22 cellular contexts compared by ENCODE assay signal in the genomic region with DNA sequence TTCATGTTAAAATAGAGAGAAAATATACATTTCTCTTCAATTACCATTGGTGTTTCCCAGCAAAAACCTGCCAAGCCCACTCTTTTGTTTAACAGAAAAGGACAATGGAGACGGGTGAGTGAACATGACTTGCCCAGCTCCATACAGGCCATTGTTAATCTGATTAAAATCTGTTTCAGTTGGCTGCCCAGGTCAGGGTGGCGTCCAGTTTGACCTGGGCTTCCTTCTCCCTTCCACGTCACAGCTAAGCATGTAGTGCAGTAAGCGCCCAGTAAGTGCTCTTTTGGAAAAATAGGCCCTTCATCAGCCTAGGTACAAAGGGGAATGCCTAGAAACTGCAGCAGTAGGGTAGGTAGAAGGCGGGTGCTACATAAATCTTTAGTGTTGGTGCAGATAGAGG. TPM values are rescaled to one million over a fixed set of nuclear protein-coding genes. Genes with fewer than 3 reads are reported as not detected.
DNase-seq lines count a peak whose midpoint lies in the region; ATAC-seq, FAIRE-seq and TF ChIP-seq lines count a peak whose summit lies in the region.
"Had no signal": no experiment of that assay in that cellular context is flagged by ENCODE, and none has a peak within 500 bp of the region (broad histone marks: within the 10 kb centered on the region; RNA-seq: fewer than 3 reads in every experiment).

No MANE protein-coding gene starts in this region.

- dilution Hi-C loops in endothelial cell of umbilical vein (cut with MboI; ENCODE audit: extremely low pct_ligation_motif_present, low sequenced_read_pairs) = no loop called here

- H3K36me3 ChIP-seq in endothelial cell of umbilical vein (ENCODE audit: control insufficient read depth in 2 of 2, extremely low read depth in 1 of 2, insufficient read depth in 2 of 2, low read length in 2 of 2) (peaks cover 0 to 2% of the 10 kb centered on the region in 2 experiments), neural progenitor cell (no peaks in the 10 kb centered on the region)
- H3K36me3 ChIP-seq: SJCRH30 had no signal

- H3K79me2 ChIP-seq in endothelial cell of umbilical vein (ENCODE audit: control insufficient read depth, insufficient read depth, low read length) (no peaks in the 10 kb centered on the region), neural progenitor cell (ENCODE audit: low read depth) (no peaks in the 10 kb centered on the region)

- FAIRE-seq in RCC 7860 (lab: Jason Lieb, UNC) (peak; percentile 95), endothelial cell of umbilical vein (lab: Jason Lieb, UNC) (peak; percentile 76)
- FAIRE-seq: A549, G401.6, GM12878 had no signal

- TF ChIP-seq POLR2A in endothelial cell of umbilical vein (IDR thresholded peaks at IDR 0.05; ENCODE audit: low read depth, low read length) = no peak

- no peaks in the 10 kb centered on the region for H3F3A ChIP-seq in neural progenitor cell (ENCODE audit: low read depth)

- BruUV-seq in endothelial cell of umbilical vein (replicated peaks; lab: Mats Ljungman, UMichigan) = no TSS peak

- H3K9me3 ChIP-seq in endothelial cell of umbilical vein (replicated peaks; ENCODE audit: control insufficient read depth, insufficient read depth, low read length) (no peaks in the 10 kb centered on the region), neural progenitor cell (ENCODE audit: low read depth) (no peaks in the 10 kb centered on the region)
- H3K9me3 ChIP-seq: A549, SJCRH30 had no signal

- H4K20me1 ChIP-seq in endothelial cell of umbilical vein (replicated peaks; ENCODE audit: control insufficient read depth, extremely low read depth, insufficient read depth, low read length) = no peaks in the 10 kb centered on the region
- no peaks in the 10 kb centered on the region for H4K20me1 ChIP-seq in neural progenitor cell (ENCODE audit: low read depth)

- H3K9ac ChIP-seq in endothelial cell of umbilical vein (replicated peaks; ENCODE audit: extremely low read depth, insufficient read depth, low read length) (no peak overlapping the region), neural progenitor cell (no peak overlapping the region)

- peak overlapping the region; percentile 66 for H3K27ac Mint-ChIP-seq in activated naive CD4-positive, alpha-beta T cell treated with anti-CD3 and anti-CD28 coated beads, Interleukin-2, amount 50 U/mL, for 24 hours
- H3K27ac Mint-ChIP-seq in neural progenitor cell = no peak overlapping the region
- H3K27ac Mint-ChIP-seq in stimulated activated naive B cell treated with anti-CD40 and anti-IgM and Interleukin-4, amounts not matched to agents 10 μg/mL and 1 μg/mL and 100 μg/mL, for 72 hours = no peak overlapping the region

- no peaks in the 10 kb centered on the region for H3K9me3 Mint-ChIP-seq in activated naive CD4-positive, alpha-beta T cell treated with anti-CD3 and anti-CD28 coated beads, Interleukin-2, amount 50 U/mL, for 24 hours
- H3K9me3 Mint-ChIP-seq in neural progenitor cell = peaks cover 13% of the 10 kb centered on the region
- no peaks in the 10 kb centered on the region for H3K9me3 Mint-ChIP-seq in stimulated activated naive B cell treated with anti-CD40 and anti-IgM and Interleukin-4, amounts not matched to agents 10 μg/mL and 1 μg/mL and 100 μg/mL, for 72 hours

- POLR2A ChIA-PET in endothelial cell of umbilical vein (lab: Charles Lee) = no interaction called here

- H3K36me3 Mint-ChIP-seq in activated naive CD4-positive, alpha-beta T cell treated with anti-CD3 and anti-CD28 coated beads, Interleukin-2, amount 50 U/mL, for 24 hours = peaks cover 3% of the 10 kb centered on the region
- peaks cover 5% of the 10 kb centered on the region for H3K36me3 Mint-ChIP-seq in neural progenitor cell
- H3K36me3 Mint-ChIP-seq in stimulated activated naive B cell treated with anti-CD40 and anti-IgM and Interleukin-4, amounts not matched to agents 10 μg/mL and 1 μg/mL and 100 μg/mL, for 72 hours = peaks cover 8 to 12% of the 10 kb centered on the region in 2 donors

- H3K27me3 ChIP-seq in endothelial cell of umbilical vein (ENCODE audit: control insufficient read depth in 2 of 2, insufficient read depth in 2 of 2, low read length in 2 of 2) (no peaks in the 10 kb centered on the region), neural progenitor cell (no peaks in the 10 kb centered on the region)
- H3K27me3 ChIP-seq: SJCRH30 had no signal

- H3K27ac ChIP-seq in endothelial cell of umbilical vein (ENCODE audit: insufficient read depth, low read depth, low read length) = no peak overlapping the region
- H3K27ac ChIP-seq in neural progenitor cell = no peak overlapping the region
- H3K27ac ChIP-seq: GM23248, SJCRH30 had no signal

- H3K4me1 Mint-ChIP-seq in activated naive CD4-positive, alpha-beta T cell treated with anti-CD3 and anti-CD28 coated beads, Interleukin-2, amount 50 U/mL, for 24 hours = peaks cover 22% of the 10 kb centered on the region
- H3K4me1 Mint-ChIP-seq in neural progenitor cell = peaks cover 15% of the 10 kb centered on the region
- peaks cover 18 to 29% of the 10 kb centered on the region in 2 donors for H3K4me1 Mint-ChIP-seq in stimulated activated naive B cell treated with anti-CD40 and anti-IgM and Interleukin-4, amounts not matched to agents 10 μg/mL and 1 μg/mL and 100 μg/mL, for 72 hours

- no peaks in the 10 kb centered on the region for H3K9me1 ChIP-seq in endothelial cell of umbilical vein (replicated peaks; ENCODE audit: control insufficient read depth, extremely low read depth, insufficient read depth, low read length)

- no peak overlapping the region for H3K4me2 ChIP-seq in endothelial cell of umbilical vein (ENCODE audit: insufficient read depth, low read length)
- no peak overlapping the region for H3K4me2 ChIP-seq in neural progenitor cell

- CTCF ChIA-PET in endothelial cell of umbilical vein (lab: Charles Lee) = no interaction called here

- H3K4me3 Mint-ChIP-seq in activated naive CD4-positive, alpha-beta T cell treated with anti-CD3 and anti-CD28 coated beads, Interleukin-2, amount 50 U/mL, for 24 hours = peak overlapping the region; percentile 54
- peak overlapping the region; percentile 76 for H3K4me3 Mint-ChIP-seq in neural progenitor cell
- no peak overlapping the region for H3K4me3 Mint-ChIP-seq in stimulated activated naive B cell treated with anti-CD40 and anti-IgM and Interleukin-4, amounts not matched to agents 10 μg/mL and 1 μg/mL and 100 μg/mL, for 72 hours

- intact Hi-C loops in endothelial cell of umbilical vein (cut with micrococcal nuclease) = no loop called here

- H3K27me3 Mint-ChIP-seq in activated naive CD4-positive, alpha-beta T cell treated with anti-CD3 and anti-CD28 coated beads, Interleukin-2, amount 50 U/mL, for 24 hours = no peaks in the 10 kb centered on the region
- H3K27me3 Mint-ChIP-seq in neural progenitor cell (ENCODE audit: insufficient read depth, low read depth) = peaks cover 10% of the 10 kb centered on the region
- H3K27me3 Mint-ChIP-seq in stimulated activated naive B cell treated with anti-CD40 and anti-IgM and Interleukin-4, amounts not matched to agents 10 μg/mL and 1 μg/mL and 100 μg/mL, for 72 hours = peaks cover 0 to 4% of the 10 kb centered on the region in 2 donors

- no peak for ATAC-seq in GM19467 (IDR thresholded peaks at IDR 0.05; ENCODE audit: unreplicated experiment)
- ATAC-seq in stimulated activated naive B cell treated with anti-CD40 and anti-IgM and Interleukin-4, amounts not matched to agents 10 μg/mL and 1 μg/mL and 100 μg/mL, for 72 hours (replicated peaks) = no peak
- ATAC-seq: A549, GM12878, PC-3 had no signal

- no peak for DNase-seq in activated naive CD4-positive, alpha-beta T cell treated with Interleukin-2 at 50 U/mL for 16 hours
- peak; percentile 68 for DNase-seq in RCC 7860 (ENCODE audit: low spot score)
- no peak for DNase-seq in endothelial cell of umbilical vein (ENCODE audit: low read depth, low spot score)
- peak; percentile 36 for DNase-seq in neural progenitor cell (ENCODE audit: low spot score)
- no peak for DNase-seq in GF-D8 (lab: John Stamatoyannopoulos, UW)
- no peak for DNase-seq in stimulated activated naive B cell treated with anti-CD40 and anti-IgM and Interleukin-4, amounts not matched to agents 10 μg/mL and 1 μg/mL and 100 μg/mL, for 72 hours
- DNase-seq: DMS79 treated with DMSO at 0.1 percent for 48 hours, GM23248, IMR-90, NCI-H1105 treated with DMSO at 0.1 percent for 48 hours, NCI-H1694 treated with DMSO at 0.1 percent for 48 hours, NCI-H2171, NCI-H446 treated with DMSO at 0.1 percent for 48 hours, NCI-H748 treated with DMSO at 0.1 percent for 48 hours, PC-3, SJCRH30 had no signal

- no peaks in the 10 kb centered on the region for H3K4me1 ChIP-seq in endothelial cell of umbilical vein (ENCODE audit: control insufficient read depth, extremely low read depth, insufficient read depth, low read length)
- H3K4me1 ChIP-seq in neural progenitor cell = peaks cover 3% of the 10 kb centered on the region
- H3K4me1 ChIP-seq: SJCRH30 had no signal

- TF ChIP-seq CTCF in endothelial cell of umbilical vein (IDR thresholded peaks at IDR 0.05; ENCODE audit: extremely low read depth in 1 of 2, insufficient read depth in 1 of 2, low read depth in 1 of 2, low read length in 2 of 2) (no peak), neural progenitor cell (IDR thresholded peaks at IDR 0.05) (no peak)

- H2AFZ ChIP-seq in endothelial cell of umbilical vein (ENCODE audit: low read depth, low read length) = no peak overlapping the region
- H2AFZ ChIP-seq in neural progenitor cell (replicated peaks) = no peak overlapping the region

- H3K4me3 ChIP-seq in endothelial cell of umbilical vein (replicated peaks in 1 of 3; ENCODE audit: insufficient read depth in 1 of 3, low read depth in 1 of 3, low read length in 3 of 3) (no peak overlapping the region), neural progenitor cell (no peak overlapping the region)

RNA-seq across cellular contexts. Expression of gene PORCN, which starts 1.5 kb away (rescaled TPM):
- total RNA-seq in endothelial cell of umbilical vein (7.6 and 12.0 TPM in 2 replicates), neural progenitor cell (ENCODE audit: low replicate concordance) (10.8 and 21.2 TPM in 2 replicates)
- 20.9 and 21.0 TPM in 2 replicates for polyA plus RNA-seq in endothelial cell of umbilical vein
- polyA plus RNA-seq in endothelial cell of umbilical vein (2011; cell fraction: cytosol; rRNA removed) = 11.6 and 13.7 TPM in 2 replicates
- 23.1 and 23.8 TPM in 2 replicates for polyA plus RNA-seq in endothelial cell of umbilical vein (2011; cell fraction: nucleus; rRNA removed)
- polyA plus RNA-seq in endothelial cell of umbilical vein (2012) = 8.5 and 10.6 TPM in 2 replicates
- polyA minus RNA-seq in endothelial cell of umbilical vein = 15.3 and 19.9 TPM in 2 replicates
- polyA minus RNA-seq in endothelial cell of umbilical vein (2011; cell fraction: cytosol; rRNA and poly(A)+ RNA removed) = 6.0 TPM
- polyA minus RNA-seq in endothelial cell of umbilical vein (2011; cell fraction: nucleus; rRNA and poly(A)+ RNA removed) = 9.2 and 10.5 TPM in 2 replicates

RNA-seq across cellular contexts. Expression of gene EBP, which starts 14.4 kb away (rescaled TPM):
- total RNA-seq in endothelial cell of umbilical vein (102 and 114 TPM in 2 replicates), neural progenitor cell (ENCODE audit: low replicate concordance) (74.6 and 95.4 TPM in 2 replicates)
- 178 and 183 TPM in 2 replicates for polyA plus RNA-seq in endothelial cell of umbilical vein
- 102 and 113 TPM in 2 replicates for polyA plus RNA-seq in endothelial cell of umbilical vein (2011; cell fraction: cytosol; rRNA removed)
- 62.3 and 69.1 TPM in 2 replicates for polyA plus RNA-seq in endothelial cell of umbilical vein (2011; cell fraction: nucleus; rRNA removed)
- 53.8 and 74.0 TPM in 2 replicates for polyA plus RNA-seq in endothelial cell of umbilical vein (2012)
- 154 and 168 TPM in 2 replicates for polyA minus RNA-seq in endothelial cell of umbilical vein
- 292 TPM for polyA minus RNA-seq in endothelial cell of umbilical vein (2011; cell fraction: cytosol; rRNA and poly(A)+ RNA removed)
- 15.5 and 18.6 TPM in 2 replicates for polyA minus RNA-seq in endothelial cell of umbilical vein (2011; cell fraction: nucleus; rRNA and poly(A)+ RNA removed)

RNA-seq across cellular contexts. Expression of gene FTSJ1, which starts 31.2 kb away (rescaled TPM):
- total RNA-seq in endothelial cell of umbilical vein (52.9 and 59.9 TPM in 2 replicates), neural progenitor cell (ENCODE audit: low replicate concordance) (32.2 and 45.2 TPM in 2 replicates)
- 63.9 and 76.3 TPM in 2 replicates for polyA plus RNA-seq in endothelial cell of umbilical vein
- 48.4 and 48.8 TPM in 2 replicates for polyA plus RNA-seq in endothelial cell of umbilical vein (2011; cell fraction: cytosol; rRNA removed)
- 71.9 and 81.7 TPM in 2 replicates for polyA plus RNA-seq in endothelial cell of umbilical vein (2011; cell fraction: nucleus; rRNA removed)
- 59.4 and 64.5 TPM in 2 replicates for polyA plus RNA-seq in endothelial cell of umbilical vein (2012)
- polyA minus RNA-seq in endothelial cell of umbilical vein = 26.5 and 27.7 TPM in 2 replicates
- 62.0 TPM for polyA minus RNA-seq in endothelial cell of umbilical vein (2011; cell fraction: cytosol; rRNA and poly(A)+ RNA removed)
- polyA minus RNA-seq in endothelial cell of umbilical vein (2011; cell fraction: nucleus; rRNA and poly(A)+ RNA removed) = 14.8 and 17.6 TPM in 2 replicates

RNA-seq across cellular contexts. Expression of gene TBC1D25, which starts 32.3 kb away (rescaled TPM):
- 14.4 and 16.3 TPM in 2 replicates for total RNA-seq in endothelial cell of umbilical vein
- 16.0 and 18.3 TPM in 2 replicates for polyA plus RNA-seq in endothelial cell of umbilical vein
- polyA plus RNA-seq in endothelial cell of umbilical vein (2011; cell fraction: cytosol; rRNA removed) = 13.4 and 14.7 TPM in 2 replicates
- 16.8 and 20.6 TPM in 2 replicates for polyA plus RNA-seq in endothelial cell of umbilical vein (2011; cell fraction: nucleus; rRNA removed)
- polyA plus RNA-seq in endothelial cell of umbilical vein (2012) = 13.8 and 15.9 TPM in 2 replicates
- polyA minus RNA-seq in endothelial cell of umbilical vein = 13.4 and 15.8 TPM in 2 replicates
- polyA minus RNA-seq in endothelial cell of umbilical vein (2011; cell fraction: cytosol; rRNA and poly(A)+ RNA removed) = 6.5 TPM
- polyA minus RNA-seq in endothelial cell of umbilical vein (2011; cell fraction: nucleus; rRNA and poly(A)+ RNA removed) = 5.1 and 10.2 TPM in 2 replicates
- total RNA-seq in neural progenitor cell (ENCODE audit: low replicate concordance) = 1.5 and 3.1 TPM in 2 replicates

RNA-seq across cellular contexts. Expression of gene SLC38A5, which starts 37.2 kb away (rescaled TPM):
- total RNA-seq in endothelial cell of umbilical vein (25.1 and 28.8 TPM in 2 replicates), neural progenitor cell (ENCODE audit: low replicate concordance) (2.3 and 6.7 TPM in 2 replicates)
- polyA plus RNA-seq in endothelial cell of umbilical vein = 21.6 and 24.1 TPM in 2 replicates
- polyA plus RNA-seq in endothelial cell of umbilical vein (2011; cell fraction: cytosol; rRNA removed) = 16.7 and 18.8 TPM in 2 replicates
- polyA plus RNA-seq in endothelial cell of umbilical vein (2011; cell fraction: nucleus; rRNA removed) = 19.6 and 19.9 TPM in 2 replicates
- polyA plus RNA-seq in endothelial cell of umbilical vein (2012) = 47.5 and 50.6 TPM in 2 replicates
- polyA minus RNA-seq in endothelial cell of umbilical vein = 22.3 and 27.9 TPM in 2 replicates
- 285 TPM for polyA minus RNA-seq in endothelial cell of umbilical vein (2011; cell fraction: cytosol; rRNA and poly(A)+ RNA removed)
- polyA minus RNA-seq in endothelial cell of umbilical vein (2011; cell fraction: nucleus; rRNA and poly(A)+ RNA removed) = 5.5 and 7.1 TPM in 2 replicates
- total RNA-seq: HT1080 had no signal

Comparison
In these comparisons a context has a peak if more than half of its experiments do, and no peak if none do; other contexts are left out.
1. H3K4me3 Mint-ChIP-seq: peak in activated naive CD4-positive, alpha-beta T cell treated with anti-CD3 and anti-CD28 coated beads, Interleukin-2, amount 50 U/mL, for 24 hours (single experiment) and neural progenitor cell (single experiment); none in stimulated activated naive B cell treated with anti-CD40 and anti-IgM and Interleukin-4, amounts not matched to agents 10 μg/mL and 1 μg/mL and 100 μg/mL, for 72 hours (0 of 2).
2. DNase-seq: peak in RCC 7860 (single experiment) and neural progenitor cell (single experiment); none in activated naive CD4-positive, alpha-beta T cell treated with Interleukin-2 at 50 U/mL for 16 hours (single experiment), endothelial cell of umbilical vein (single experiment), GF-D8 (single experiment) and stimulated activated naive B cell treated with anti-CD40 and anti-IgM and Interleukin-4, amounts not matched to agents 10 μg/mL and 1 μg/mL and 100 μg/mL, for 72 hours (single experiment).